In the genomic region with DNA sequence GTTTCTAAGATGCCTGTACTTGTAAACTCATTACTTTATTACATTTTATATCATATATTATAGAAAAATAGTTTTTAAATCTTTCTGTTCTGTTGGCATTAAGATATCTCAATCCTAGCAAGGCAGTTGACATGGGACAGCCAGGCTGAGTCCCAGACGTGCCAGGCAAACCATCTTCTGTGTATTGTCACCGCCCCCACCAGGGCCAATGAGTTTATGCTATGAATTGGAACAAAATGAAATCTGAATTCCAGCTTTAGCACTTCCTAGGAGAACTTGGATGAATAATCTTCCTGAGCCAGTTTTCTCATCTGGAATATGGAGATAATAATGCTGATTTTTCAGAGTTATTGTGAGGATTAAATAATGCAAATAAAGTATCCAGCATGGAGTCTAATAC, we compare ENCODE assay signal across 10 cellular contexts.
DNase-seq lines count a peak whose midpoint lies in the region; TF ChIP-seq lines count a peak whose summit lies in the region.
"Had no signal": no experiment of that assay in that cellular context is flagged by ENCODE, and none has a peak within 500 bp of the region (broad histone marks: within the 10 kb centered on the region; RNA-seq: fewer than 3 reads in every experiment).

No MANE protein-coding gene starts in this region.

- CTCF ChIA-PET in SK-N-SH (lab: Yijun Ruan, JAX), result interaction anchor here (1.0 to 2.1 kb wide), 6 partner anchors 10 to 179 kb away, joined by 3 to 11 read pairs (median 4); no protein-coding TSS in a partner anchor

- TF ChIP-seq RAD21 in SK-N-SH (IDR thresholded peaks at IDR 0.05; ENCODE audit: low read length), result peak; percentile 70

- no peak overlapping the region for H2AFZ ChIP-seq in SK-N-SH (ENCODE audit: low read depth)

- H3K9me2 ChIP-seq in SK-N-SH, result no peaks in the 10 kb centered on the region

- no peaks in the 10 kb centered on the region for H3F3A ChIP-seq in SK-N-SH (replicated peaks; ENCODE audit: insufficient read depth)

- no peak overlapping the region for H3K9ac ChIP-seq in SK-N-SH

- no peaks in the 10 kb centered on the region for H4K20me1 ChIP-seq in SK-N-SH (ENCODE audit: insufficient read depth)

- peaks cover 8% of the 10 kb centered on the region; the same call in 1 of the 2 replicates for H3K27me3 ChIP-seq in SK-N-SH (ENCODE audit: insufficient read depth)
- peaks cover 2% of the 10 kb centered on the region for H3K27me3 ChIP-seq in kidney epithelial cell (ENCODE audit: control insufficient read depth, insufficient read depth, low read length)
- H3K27me3 ChIP-seq in effector memory CD4-positive, alpha-beta T cell (replicated peaks; ENCODE audit: control insufficient read depth, insufficient read depth, low read length, poor library complexity, severe bottlenecking), result no peaks in the 10 kb centered on the region
- H3K27me3 ChIP-seq: SJCRH30 had no signal

- TF ChIP-seq EP300 in SK-N-SH (IDR thresholded peaks at IDR 0.05; ENCODE audit: borderline replicate concordance in 1 of 2, low read depth in 1 of 2, low read length in 1 of 2), result no peak

- H3K4me1 ChIP-seq in SK-N-SH (ENCODE audit: control insufficient read depth in 1 of 2, insufficient read depth in 2 of 2, low read depth in 1 of 2, low read length in 1 of 2), result no peaks in the 10 kb centered on the region
- no peaks in the 10 kb centered on the region for H3K4me1 ChIP-seq in effector memory CD4-positive, alpha-beta T cell (ENCODE audit: control insufficient read depth, insufficient read depth, low read length, poor library complexity, severe bottlenecking)
- H3K4me1 ChIP-seq: SJCRH30 had no signal

- peak; percentile 50 for TF ChIP-seq CTCF in AG10803 (conservative IDR thresholded peaks at IDR 0.05; ENCODE audit: low read length)
- no peak for TF ChIP-seq CTCF in SK-N-SH (IDR thresholded peaks at IDR 0.05)
- TF ChIP-seq CTCF in kidney epithelial cell (IDR thresholded peaks at IDR 0.05; ENCODE audit: insufficient read depth, low read length, poor library complexity, severe bottlenecking), result peak; percentile 15

- H3K36me3 ChIP-seq in SK-N-SH (replicated peaks in 1 of 2; ENCODE audit: control insufficient read depth in 1 of 2, insufficient read depth in 2 of 2, low read length in 1 of 2) (no peaks in the 10 kb centered on the region), kidney epithelial cell (ENCODE audit: control insufficient read depth, insufficient read depth, low read length) (no peaks in the 10 kb centered on the region)
- no peaks in the 10 kb centered on the region for H3K36me3 ChIP-seq in effector memory CD4-positive, alpha-beta T cell (ENCODE audit: control insufficient read depth, insufficient read depth, low read length)
- H3K36me3 ChIP-seq: SJCRH30 had no signal

- no peaks in the 10 kb centered on the region for H3K79me2 ChIP-seq in SK-N-SH (ENCODE audit: insufficient read depth)

- DNase-seq in AG10803 (ENCODE audit: low read depth) (peak; percentile 31), DMS53 treated with DMSO at 0.1 percent for 48 hours (lab: John Stamatoyannopoulos, UW; ENCODE audit: unreplicated experiment) (peak; percentile 9), SK-N-SH (peak; percentile 26), kidney epithelial cell (ENCODE audit: low read depth) (no peak), NCI-H1930 (lab: John Stamatoyannopoulos, UW) (no peak), NCI-H1105 treated with DMSO at 0.1 percent for 48 hours (lab: John Stamatoyannopoulos, UW) (no peak), NOMO-1 treated with DMSO at 0.1 percent for 48 hours (lab: John Stamatoyannopoulos, UW; ENCODE audit: unreplicated experiment) (no peak)
- DNase-seq in effector memory CD4-positive, alpha-beta T cell, result no peak
- DNase-seq: activated naive CD8-positive, alpha-beta T cell treated with anti-CD3 and anti-CD28 coated beads, Interleukin-2, amount 10 ng/mL, durations not matched to agents 7 days and 5 days had no signal

- H3K27ac ChIP-seq in SK-N-SH (ENCODE audit: low read depth in 2 of 2, low read length in 1 of 2), result no peak overlapping the region
- H3K27ac ChIP-seq in effector memory CD4-positive, alpha-beta T cell (ENCODE audit: insufficient read depth, low read length, poor library complexity, severe bottlenecking), result no peak overlapping the region
- H3K27ac ChIP-seq: SJCRH30 had no signal

- no peak overlapping the region for H3K4me2 ChIP-seq in SK-N-SH

- H3K4me3 ChIP-seq in AG10803 (ENCODE audit: low read length) (no peak overlapping the region), SK-N-SH (ENCODE audit: low read depth in 2 of 2, low read length in 1 of 2) (no peak overlapping the region), kidney epithelial cell (ENCODE audit: low read depth, low read length) (no peak overlapping the region)
- no peak overlapping the region for H3K4me3 ChIP-seq in effector memory CD4-positive, alpha-beta T cell (ENCODE audit: insufficient read depth, low read depth, low read length, poor library complexity, severe bottlenecking)
- H3K4me3 ChIP-seq: SJCRH30 had no signal

- H3K9me3 ChIP-seq in SK-N-SH, result no peaks in the 10 kb centered on the region
- no peaks in the 10 kb centered on the region for H3K9me3 ChIP-seq in effector memory CD4-positive, alpha-beta T cell (ENCODE audit: control insufficient read depth, low read length)
- H3K9me3 ChIP-seq: SJCRH30 had no signal

- POLR2A ChIA-PET in SK-N-SH (lab: Yijun Ruan, JAX), result no interaction called here

- WGBS in SK-N-SH (ENCODE audit: low lambda C conversion rate), result 4% methylated on average over 2 of the region's 2 CpGs

TF ChIP-seq in SK-N-SH, 30 proteins besides CTCF, POLR2A, EP300 and RAD21:
- peak; percentile 28; the same call in 1 of the 2 replicates for TF ChIP-seq SMC3 (IDR thresholded peaks at IDR 0.05; ENCODE audit: low read depth, low read length)
- TF ChIP-seq CHD2 (IDR thresholded peaks at IDR 0.05; ENCODE audit: low read length, partially characterized antibody), result no peak

Comparison
In these comparisons a context has a peak if more than half of its experiments do, and no peak if none do; other contexts are left out.
1. DNase-seq: peak in AG10803 (single experiment), DMS53 treated with DMSO at 0.1 percent for 48 hours (single experiment) and SK-N-SH (single experiment); none in kidney epithelial cell (single experiment), effector memory CD4-positive, alpha-beta T cell (0 of 3), NCI-H1930 (0 of 2), NCI-H1105 treated with DMSO at 0.1 percent for 48 hours (single experiment) and NOMO-1 treated with DMSO at 0.1 percent for 48 hours (single experiment).